Comparison of ENCODE assay signal across 17 cellular contexts in genomic region chr9:16316911-16317817, GRCh38.
DNase-seq lines count a peak whose midpoint lies in the region; ATAC-seq and TF ChIP-seq lines count a peak whose summit lies in the region.
"Had no signal": no experiment of that assay in that cellular context is flagged by ENCODE, and none has a peak within 500 bp of the region (broad histone marks: within the 10 kb centered on the region; RNA-seq: fewer than 3 reads in every experiment).

No MANE protein-coding gene starts in this region.

- H3K27ac ChIP-seq in sigmoid colon = no peak overlapping the region
- H3K27ac ChIP-seq: SJSA1 had no signal

- POLR2A ChIA-PET in Caco-2 (lab: Charles Lee) = no interaction called here

- H3K27me3 Mint-ChIP-seq in neural crest cell (ENCODE audit: low read depth) (no peaks in the 10 kb centered on the region), Caco-2 (ENCODE audit: insufficient read depth, unreplicated experiment) (no peaks in the 10 kb centered on the region)
- H3K27me3 Mint-ChIP-seq: B cell; CD4-positive, alpha-beta T cell had no signal

- H3K27me3 ChIP-seq in sigmoid colon = no peaks in the 10 kb centered on the region
- H3K27me3 ChIP-seq in Caco-2 (replicated peaks; ENCODE audit: control insufficient read depth, insufficient read depth, low read length) = no peaks in the 10 kb centered on the region
- H3K27me3 ChIP-seq: SJSA1 had no signal

- H3K4me3 Mint-ChIP-seq in neural crest cell = no peak overlapping the region
- no peak overlapping the region for H3K4me3 Mint-ChIP-seq in Caco-2 (ENCODE audit: unreplicated experiment)
- H3K4me3 Mint-ChIP-seq: B cell; CD4-positive, alpha-beta T cell had no signal

- 85 to 89% methylated on average over 15 of the region's 15 CpGs for WGBS in sigmoid colon, 2 donors

- H3K36me3 ChIP-seq in sigmoid colon (no peaks in the 10 kb centered on the region), Caco-2 (ENCODE audit: control insufficient read depth, insufficient read depth, low read length) (no peaks in the 10 kb centered on the region)
- H3K36me3 ChIP-seq: HAP-1, SJSA1 had no signal

- H3K27ac Mint-ChIP-seq in neural crest cell (ENCODE audit: unreplicated experiment) (peak overlapping the region; percentile 93), Caco-2 (ENCODE audit: unreplicated experiment) (no peak overlapping the region)
- H3K27ac Mint-ChIP-seq: B cell; CD4-positive, alpha-beta T cell had no signal

- no peak for ATAC-seq in HG02588 (IDR thresholded peaks at IDR 0.05; ENCODE audit: unreplicated experiment)

- H3K4me3 ChIP-seq in LNCaP clone FGC (ENCODE audit: low read depth, low read length) (no peak overlapping the region), sigmoid colon (no peak overlapping the region), Caco-2 (ENCODE audit: low read depth, low read length) (no peak overlapping the region)
- H3K4me3 ChIP-seq: HAP-1, SJSA1 had no signal

- H3K4me1 ChIP-seq in sigmoid colon (peaks cover 0 to 18% (median 9%) of the 10 kb centered on the region in 4 donors), Caco-2 (no peaks in the 10 kb centered on the region)
- H3K4me1 ChIP-seq: HAP-1, SJSA1 had no signal

- H3K36me3 Mint-ChIP-seq in neural crest cell (ENCODE audit: low read depth) = no peaks in the 10 kb centered on the region
- H3K36me3 Mint-ChIP-seq in Caco-2 (ENCODE audit: insufficient read depth, unreplicated experiment) = no peaks in the 10 kb centered on the region

- no peak for TF ChIP-seq POLR2A in sigmoid colon (IDR thresholded peaks at IDR 0.05)

- no peak for TF ChIP-seq CTCF in LNCaP clone FGC (IDR thresholded peaks at IDR 0.05; ENCODE audit: control insufficient read depth, extremely low read depth, insufficient read depth)
- no peak for TF ChIP-seq CTCF in neural crest cell (conservative IDR thresholded peaks at IDR 0.05)
- no peak for TF ChIP-seq CTCF in sigmoid colon (IDR thresholded peaks at IDR 0.05)
- no peak for TF ChIP-seq CTCF in Caco-2 (IDR thresholded peaks at IDR 0.05; ENCODE audit: insufficient read depth in 1 of 2, low read depth in 1 of 2, low read length in 1 of 2, severe bottlenecking in 1 of 2, unreplicated experiment in 1 of 2)

- no peak for TF ChIP-seq EP300 in sigmoid colon (IDR thresholded peaks at IDR 0.05)

- BruUV-seq in Caco-2 (replicated peaks; lab: Mats Ljungman, UMichigan) = no TSS peak

- intact Hi-C loops in sigmoid colon (cut with DNase I) (no loop called here), Caco-2 (cut with micrococcal nuclease; ENCODE audit: unreplicated experiment) (no loop called here)

- CTCF ChIA-PET in Caco-2 (lab: Charles Lee) = no interaction called here

- peak; percentile 6 for DNase-seq in LNCaP clone FGC (ENCODE audit: low read depth)
- peak; percentile 35 for DNase-seq in globus pallidus (ENCODE audit: low spot score)
- DNase-seq in neural crest cell (ENCODE audit: low read depth, low spot score) = no peak
- DNase-seq in sigmoid colon = peak; percentile 32
- DNase-seq in cerebellar nuclear complex (lab: John Stamatoyannopoulos, UW) = no peak
- DNase-seq in CD1c-positive myeloid dendritic cell (ENCODE audit: extremely low spot score) = no peak
- no peak for DNase-seq in Caco-2
- DNase-seq: CD4-positive, alpha-beta T cell; MV-4-11; NCI-H1417; NCI-H187 treated with DMSO at 0.1 percent for 48 hours; NCI-H446 treated with DMSO at 0.1 percent for 48 hours; NCI-H774 had no signal

- no peaks in the 10 kb centered on the region for H3K9me3 ChIP-seq in sigmoid colon
- no peaks in the 10 kb centered on the region for H3K9me3 ChIP-seq in Caco-2
- H3K9me3 ChIP-seq: HAP-1, SJSA1 had no signal

- no peaks in the 10 kb centered on the region for H3K9me3 Mint-ChIP-seq in neural crest cell
- no peaks in the 10 kb centered on the region for H3K9me3 Mint-ChIP-seq in Caco-2 (ENCODE audit: unreplicated experiment)
- H3K9me3 Mint-ChIP-seq: CD4-positive, alpha-beta T cell had no signal

- H3K4me1 Mint-ChIP-seq in neural crest cell (peaks cover 26% of the 10 kb centered on the region), Caco-2 (ENCODE audit: low read depth, unreplicated experiment) (no peaks in the 10 kb centered on the region)
- H3K4me1 Mint-ChIP-seq: B cell had no signal

Comparison
In these comparisons a context has a peak if more than half of its experiments do, and no peak if none do; other contexts are left out.
1. DNase-seq: peak in LNCaP clone FGC (single experiment), globus pallidus (single experiment) and sigmoid colon (single experiment); none in neural crest cell (single experiment), cerebellar nuclear complex (0 of 2), CD1c-positive myeloid dendritic cell (single experiment) and Caco-2 (0 of 2).